ENCODE assay signal across 9 cellular contexts in genomic region chr1:183589836-183590224, GRCh38. TPM values are rescaled to one million over a fixed set of nuclear protein-coding genes. Genes with fewer than 3 reads are reported as not detected.
DNase-seq lines count a peak whose midpoint lies in the region; ATAC-seq and TF ChIP-seq lines count a peak whose summit lies in the region.
"Had no signal": no experiment of that assay in that cellular context is flagged by ENCODE, and none has a peak within 500 bp of the region (broad histone marks: within the 10 kb centered on the region; RNA-seq: fewer than 3 reads in every experiment).

No MANE protein-coding gene starts in this region.

- no peaks in the 10 kb centered on the region for H3K27me3 ChIP-seq in muscle layer of duodenum (ENCODE audit: low read depth, low read length)
- no peaks in the 10 kb centered on the region for H3K27me3 ChIP-seq in hepatocyte

- no peaks in the 10 kb centered on the region for H3K79me2 ChIP-seq in hepatocyte

- H3K9me2 ChIP-seq in hepatocyte (replicated peaks; ENCODE audit: insufficient read depth) = no peaks in the 10 kb centered on the region

- POLR2A ChIA-PET in activated CD4-positive, alpha-beta memory T cell treated with anti-CD3 and anti-CD28 coated beads for 36 hours (lab: Charles Lee) = interaction anchor here (1.3 kb wide), 1 partner anchor 44 kb away, joined by 4 read pairs; no protein-coding TSS in a partner anchor

- no peaks in the 10 kb centered on the region for H3K9me3 Mint-ChIP-seq in activated CD4-positive, alpha-beta memory T cell treated with anti-CD3 and anti-CD28 coated beads for 36 hours

- H4K20me1 ChIP-seq in hepatocyte (ENCODE audit: insufficient read depth, poor library complexity, severe bottlenecking) = no peaks in the 10 kb centered on the region

- WGBS in hepatocyte (ENCODE audit: low lambda C conversion rate, missing lambda C conversion rate) = 83% methylated on average over 4 of the region's 4 CpGs

- ATAC-seq in GM18502 (IDR thresholded peaks at IDR 0.05; ENCODE audit: poor library complexity, unreplicated experiment) (peak; percentile 17), GM21576 (IDR thresholded peaks at IDR 0.05; ENCODE audit: unreplicated experiment) (peak; percentile 23), HG03139 (IDR thresholded peaks at IDR 0.05; ENCODE audit: unreplicated experiment) (no peak)

- H3K4me3 Mint-ChIP-seq in activated CD4-positive, alpha-beta memory T cell treated with anti-CD3 and anti-CD28 coated beads for 36 hours = peak overlapping the region; percentile 64

- H3K27ac Mint-ChIP-seq in activated CD4-positive, alpha-beta memory T cell treated with anti-CD3 and anti-CD28 coated beads for 36 hours = peak overlapping the region; percentile 70

- H3K4me2 ChIP-seq in hepatocyte = no peak overlapping the region

- peak overlapping the region; percentile 63 for H3K27ac ChIP-seq in muscle layer of duodenum (ENCODE audit: low read length)
- no peak overlapping the region for H3K27ac ChIP-seq in hepatocyte

- CTCF ChIA-PET in activated CD4-positive, alpha-beta memory T cell treated with anti-CD3 and anti-CD28 coated beads for 36 hours (lab: Charles Lee) = interaction anchor here (0.8 to 1.2 kb wide), 4 partner anchors 27 to 100 kb away, joined by 3 read pairs; no protein-coding TSS in a partner anchor

- H3K36me3 ChIP-seq in muscle layer of duodenum (ENCODE audit: control insufficient read depth in 1 of 2, insufficient read depth in 2 of 2, low read length in 2 of 2) (no peaks in the 10 kb centered on the region), hepatocyte (replicated peaks; ENCODE audit: insufficient read depth, low read depth) (no peaks in the 10 kb centered on the region)

- H3K27me3 Mint-ChIP-seq in activated CD4-positive, alpha-beta memory T cell treated with anti-CD3 and anti-CD28 coated beads for 36 hours = no peaks in the 10 kb centered on the region

- H3K36me3 Mint-ChIP-seq in activated CD4-positive, alpha-beta memory T cell treated with anti-CD3 and anti-CD28 coated beads for 36 hours = no peaks in the 10 kb centered on the region

- TF ChIP-seq CTCF in hepatocyte (IDR thresholded peaks at IDR 0.05; ENCODE audit: poor library complexity) = no peak

- H3K4me1 ChIP-seq in muscle layer of duodenum (ENCODE audit: control insufficient read depth in 1 of 2, insufficient read depth in 2 of 2, low read length in 2 of 2) = no peaks in the 10 kb centered on the region
- peaks cover 7% of the 10 kb centered on the region for H3K4me1 ChIP-seq in hepatocyte (ENCODE audit: insufficient read depth)

- H3K4me3 ChIP-seq in muscle layer of duodenum (ENCODE audit: low read depth in 1 of 2, low read length in 2 of 2) = peak overlapping the region; percentile 47 to 55
- H3K4me3 ChIP-seq in hepatocyte = no peak overlapping the region

- H2AFZ ChIP-seq in hepatocyte = no peak overlapping the region

- peak; percentile 19 for DNase-seq in activated CD4-positive, alpha-beta memory T cell treated with anti-CD3 and anti-CD28 coated beads for 36 hours
- DNase-seq in SW480 (ENCODE audit: low spot score) (no peak), hepatocyte (ENCODE audit: low spot score) (no peak), NCI-H2227 treated with DMSO at 0.1 percent for 48 hours (lab: John Stamatoyannopoulos, UW) (no peak)
- DNase-seq: SHP77 had no signal

- peaks cover 42% of the 10 kb centered on the region for H3K4me1 Mint-ChIP-seq in activated CD4-positive, alpha-beta memory T cell treated with anti-CD3 and anti-CD28 coated beads for 36 hours (ENCODE audit: low read depth)

- intact Hi-C loops in activated CD4-positive, alpha-beta memory T cell treated with anti-CD3 and anti-CD28 coated beads for 36 hours (cut with micrococcal nuclease) = loop anchor here (1.0 to 5.0 kb wide), 5 partner anchors 21 to 252 kb away; partner anchors contain the start of gene ARPC5

- H3K9me3 ChIP-seq in muscle layer of duodenum (ENCODE audit: control insufficient read depth in 1 of 2, low read length in 2 of 2) (no peaks in the 10 kb centered on the region), hepatocyte (ENCODE audit: low read depth) (no peaks in the 10 kb centered on the region)

RNA-seq across cellular contexts. Expression of gene NCF2, which starts 0.4 kb away (rescaled TPM):
- total RNA-seq in activated CD4-positive, alpha-beta memory T cell treated with anti-CD3 and anti-CD28 coated beads for 36 hours = 1 to 10 TPM; 6.6 to 7.7 TPM
- total RNA-seq in hepatocyte = 2.4 and 13.7 TPM in 2 replicates
- polyA plus RNA-seq in hepatocyte = 0.52 and 3.1 TPM in 2 replicates

RNA-seq across cellular contexts. Expression of gene ARPC5, which starts 45.8 kb away (rescaled TPM):
- 100 to 1,000 TPM; 158 to 161 TPM for total RNA-seq in activated CD4-positive, alpha-beta memory T cell treated with anti-CD3 and anti-CD28 coated beads for 36 hours
- total RNA-seq in hepatocyte = 144 TPM in 2 replicates
- polyA plus RNA-seq in hepatocyte = 183 and 192 TPM in 2 replicates
